ENCODE assay signal across 8 cellular contexts in the genomic region with DNA sequence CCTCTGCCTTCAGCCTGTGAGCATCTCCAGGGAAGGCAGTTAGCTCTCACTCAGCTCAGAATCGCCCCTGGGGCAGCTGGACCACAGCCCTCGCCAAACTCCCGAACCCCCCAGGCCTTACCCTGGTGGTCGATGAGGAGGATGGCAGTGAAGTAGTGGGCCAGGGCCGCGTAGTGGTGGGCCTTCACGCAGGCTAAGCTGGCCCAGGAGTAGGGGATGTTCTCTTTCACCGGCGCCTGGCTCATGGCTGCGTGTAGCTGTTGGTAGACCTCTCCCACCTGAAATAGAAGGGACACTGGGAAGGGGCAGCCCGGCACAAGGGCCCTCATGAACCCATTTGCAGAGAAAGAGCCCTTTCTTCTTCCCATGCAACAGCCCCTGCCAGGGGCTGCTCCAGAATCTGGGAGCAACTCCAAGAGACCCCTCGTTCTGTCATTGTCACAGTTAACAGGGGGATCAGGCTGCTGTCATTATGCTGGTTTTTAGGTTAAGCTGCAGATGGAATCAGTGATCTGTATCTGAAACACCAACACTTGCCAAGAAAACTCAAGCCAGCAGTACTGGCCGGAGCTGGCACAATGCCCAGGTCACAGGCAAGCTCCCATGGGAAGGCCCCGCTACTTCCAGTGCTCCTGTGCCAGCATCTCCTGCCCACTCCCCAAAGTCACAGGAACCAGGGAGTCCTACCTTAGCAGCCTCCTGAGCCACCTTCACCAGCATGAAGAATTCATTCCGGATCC. TPM values are rescaled to one million over a fixed set of nuclear protein-coding genes. Genes with fewer than 3 reads are reported as not detected.
A peak's percentile ranks its signal among the peaks of the same experiment; 100 is the strongest.
DNase-seq lines count a peak whose midpoint lies in the region; ATAC-seq and TF ChIP-seq lines count a peak whose summit lies in the region.
"Not testable (repeated sequence)": the region's sequence is repeated elsewhere in the genome, so short reads cannot be mapped to it uniquely, and the experiment has no call there.

No MANE protein-coding gene starts in this region.

- H3K9me3 ChIP-seq in BLaER1, thyroid gland: not testable (repeated sequence)

- not testable (repeated sequence) for TF ChIP-seq POLR2A in thyroid gland (IDR thresholded peaks at IDR 0.05)

- DNase-seq in EH (ENCODE audit: low read depth) (peak; percentile 1), NCI-H1694 treated with DMSO at 0.1 percent for 48 hours (lab: John Stamatoyannopoulos, UW) (peak; percentile 2), cerebellum (ENCODE audit: low spot score) (peak; percentile 32), left lobe of liver (ENCODE audit: low spot score) (peak; percentile 70), thyroid gland (peak; percentile 80 to 82)
- not testable (repeated sequence) for DNase-seq in omental fat pad (ENCODE audit: low spot score)

- H3K36me3 ChIP-seq in BLaER1, thyroid gland: not testable (repeated sequence)

- H3K27ac ChIP-seq in BLaER1 = peak overlapping the region; percentile 48; the same call in 1 of the 2 replicates
- peak overlapping the region in 2 of 3 donors; percentile 32 to 62 for H3K27ac ChIP-seq in thyroid gland

- H3K4me2 ChIP-seq in BLaER1 = peak overlapping the region; percentile 71

- ATAC-seq in SK-N-SH treated with all-trans-retinoic acid at 6 μM for 48 hours = peak; percentile 61
- ATAC-seq in left lobe of liver = peak; percentile 83
- ATAC-seq in omental fat pad (ENCODE audit: low FRiP score) = peak; percentile 8

- intact Hi-C loops in thyroid gland (cut with DNase I) = not testable (repeated sequence)

- not testable (repeated sequence) for H3K4me3 ChIP-seq in BLaER1; thyroid gland (replicated peaks in 1 of 3)

- WGBS in thyroid gland, 2 donors = 33 to 34% methylated on average over 5 to 15 of the region's 15 CpGs

- H3K9ac ChIP-seq in BLaER1 = not testable (repeated sequence)

- TF ChIP-seq CTCF in omental fat pad (IDR thresholded peaks at IDR 0.05); thyroid gland (IDR thresholded peaks at IDR 0.05): not testable (repeated sequence)

- not testable (repeated sequence) for H4K20me1 ChIP-seq in BLaER1

- H3K4me1 ChIP-seq in BLaER1 (peaks cover 43% of the 10 kb centered on the region), thyroid gland (peaks cover 8 to 15% of the 10 kb centered on the region in 2 donors)

- H3K27me3 ChIP-seq in BLaER1, thyroid gland: not testable (repeated sequence)

RNA-seq across cellular contexts. Expression of a gene that starts 30.3 kb away (rescaled TPM):
- 1.7 TPM for total RNA-seq in cerebellum
- total RNA-seq in left lobe of liver = 1.1 TPM
- 1 to 10 TPM in 2 of 4 donors, under 1 TPM in 1, not detected in 1; 0.82 to 1.4 (median 1.3) TPM for total RNA-seq in omental fat pad
- total RNA-seq in thyroid gland = 1 to 10 TPM in 2 of 4 donors, under 1 TPM in 2; 0.40 to 1.7 (median 0.94) TPM

RNA-seq across cellular contexts. Expression of a gene that starts 30.5 kb away (rescaled TPM):
- total RNA-seq in cerebellum (21.1 TPM), left lobe of liver (4.6 TPM), omental fat pad (10 to 100 TPM in 3 of 4 donors, 1 to 10 TPM in 1; 8.2 to 11.9 (median 10.5) TPM), thyroid gland (10 to 100 TPM; 18.5 to 24.7 (median 19.4) TPM)

Comparison
In these comparisons a context has a peak if more than half of its experiments do, and no peak if none do; other contexts are left out.
1. ATAC-seq: peak in every context shown above with its lines; median percentile 83 in left lobe of liver; 61 in SK-N-SH treated with all-trans-retinoic acid at 6 μM for 48 hours; 8 in omental fat pad.